ENCODE assay signal across 1 cellular context in genomic region chr14:105628531-105629067, GRCh38.
TF ChIP-seq lines count a peak whose summit lies in the region.

No MANE protein-coding gene starts in this region.

TF ChIP-seq in Ishikawa, 13 proteins besides CTCF, POLR2A, EP300 and RAD21:
- TF ChIP-seq REST (IDR thresholded peaks at IDR 0.05; ENCODE audit: low read depth): peak; percentile 71
